ENCODE assay signal across 1 cellular context in the genomic region with DNA sequence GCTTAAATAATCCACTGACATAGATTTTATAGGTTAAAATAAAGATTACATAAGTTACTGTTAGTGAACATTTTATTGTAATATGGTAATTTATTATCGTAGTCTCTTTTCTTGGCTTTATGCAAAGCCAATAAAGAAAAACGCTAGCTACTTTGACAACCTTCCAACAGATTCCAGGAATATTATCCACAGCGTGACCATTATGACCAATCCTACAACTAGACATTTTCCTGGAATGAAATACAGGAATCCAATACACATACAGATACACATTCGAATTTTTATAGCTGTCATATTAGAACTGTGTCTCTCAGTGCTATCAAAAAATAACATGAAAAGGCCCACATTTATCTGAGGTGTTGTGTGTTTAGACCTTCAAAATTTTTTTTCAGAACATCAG.
TF ChIP-seq lines count a peak whose summit lies in the region.

No MANE protein-coding gene starts in this region.

TF ChIP-seq in IMR-90, 13 proteins besides CTCF, POLR2A, EP300 and RAD21 (continued from another document):
- no peak for TF ChIP-seq ELK1 (IDR thresholded peaks at IDR 0.05; ENCODE audit: borderline replicate concordance, low read depth, low read length)
- TF ChIP-seq MXI1 (IDR thresholded peaks at IDR 0.05; ENCODE audit: borderline replicate concordance, low read depth, low read length): no peak
- TF ChIP-seq BHLHE40 (IDR thresholded peaks at IDR 0.05; ENCODE audit: low read depth, low read length): no peak
- no peak for TF ChIP-seq SMC3 (IDR thresholded peaks at IDR 0.05; ENCODE audit: low read depth, low read length)
TF ChIP-seq in IMR-90: peak in this region for 0.
